Comparison of ENCODE assay signal across 15 cellular contexts in genomic region chr22:31143038-31143437, GRCh38. TPM values are rescaled to one million over a fixed set of nuclear protein-coding genes. Genes with fewer than 3 reads are reported as not detected.
"Had no signal": no experiment of that assay in that cellular context is flagged by ENCODE, and none has a peak within 500 bp of the region (broad histone marks: within the 10 kb centered on the region; RNA-seq: fewer than 3 reads in every experiment).

No MANE protein-coding gene starts in this region.

- H3K36me3 ChIP-seq: pancreas had no signal

- H3K27ac ChIP-seq: pancreas had no signal

- H3K36me3 Mint-ChIP-seq: activated CD4-positive, alpha-beta memory T cell treated with anti-CD3 and anti-CD28 coated beads for 36 hours had no signal

- FAIRE-seq: astrocyte, endometrium, pancreas had no signal

- H3K4me1 Mint-ChIP-seq: mesothelial cell of epicardium, T-helper 17 cell had no signal

- H3K9me3 Mint-ChIP-seq: activated T-cell treated with anti-CD3 and anti-CD28 coated beads, Interleukin-2, amount 50 U/mL, for 24 hours had no signal

- H3K4me1 ChIP-seq: pancreas had no signal

- H3K27ac Mint-ChIP-seq: activated CD4-positive, alpha-beta memory T cell treated with anti-CD3 and anti-CD28 coated beads for 36 hours; activated CD4-positive, alpha-beta T cell treated with anti-CD3 and anti-CD28 coated beads for 36 hours; activated T-cell treated with anti-CD3 and anti-CD28 coated beads, Interleukin-2, amount 50 U/mL, for 24 hours; mesothelial cell of epicardium; T-helper 17 cell had no signal

- H3K4me3 ChIP-seq: pancreas had no signal

- DNase-seq: activated CD4-positive, alpha-beta memory T cell treated with anti-CD3 and anti-CD28 coated beads for 36 hours; activated CD4-positive, alpha-beta T cell treated with anti-CD3 and anti-CD28 coated beads for 36 hours; activated effector memory CD4-positive, alpha-beta T cell treated with Interleukin-2 at 50 U/mL for 16 hours; activated naive CD4-positive, alpha-beta T cell treated with anti-CD3 and anti-CD28 coated beads, Interleukin-2, amount 50 U/mL, for 16 hours; activated T-cell treated with anti-CD3 and anti-CD28 coated beads, Interleukin-2, amount 50 U/mL, for 24 hours; retina; stimulated activated CD4-positive, alpha-beta T cell treated with anti-CD3 and anti-CD28 coated beads, Interleukin-15, amount 100 ng/mL, for 24 hours; stimulated activated CD4-positive, alpha-beta T cell treated with anti-CD3 and anti-CD28 coated beads, Interleukin-4, amount 100 ng/mL, for 24 hours; stimulated activated naive CD4-positive, alpha-beta T cell treated with Interleukin-2 at 50 U/mL for 16 hours; T-helper 17 cell had no signal

- H3K9me3 ChIP-seq: pancreas had no signal

- H3K4me3 Mint-ChIP-seq: activated CD4-positive, alpha-beta memory T cell treated with anti-CD3 and anti-CD28 coated beads for 36 hours; activated CD4-positive, alpha-beta T cell treated with anti-CD3 and anti-CD28 coated beads for 36 hours; activated T-cell treated with anti-CD3 and anti-CD28 coated beads, Interleukin-2, amount 50 U/mL, for 24 hours; mesothelial cell of epicardium; T-helper 17 cell had no signal

- H3K27me3 ChIP-seq: pancreas had no signal

- H3K27me3 Mint-ChIP-seq: activated CD4-positive, alpha-beta T cell treated with anti-CD3 and anti-CD28 coated beads for 36 hours had no signal

RNA-seq across cellular contexts. Expression of gene PLA2G3, which starts 2.7 kb away (rescaled TPM):
- total RNA-seq: activated CD4-positive, alpha-beta memory T cell treated with anti-CD3 and anti-CD28 coated beads for 36 hours; activated CD4-positive, alpha-beta T cell treated with anti-CD3 and anti-CD28 coated beads for 36 hours; astrocyte; pancreas; T-helper 17 cell; urinary bladder had no signal
- polyA plus RNA-seq: urinary bladder had no signal
